In genomic region chrX:117711774-117712173, GRCh38 we compare ENCODE assay signal across 19 cellular contexts.
DNase-seq lines count a peak whose midpoint lies in the region; ATAC-seq, FAIRE-seq and TF ChIP-seq lines count a peak whose summit lies in the region.
"Had no signal": no experiment of that assay in that cellular context is flagged by ENCODE, and none has a peak within 500 bp of the region (broad histone marks: within the 10 kb centered on the region; RNA-seq: fewer than 3 reads in every experiment).

No MANE protein-coding gene starts in this region.

- no peak overlapping the region for H2AFZ ChIP-seq in SK-N-SH (ENCODE audit: low read depth)
- no peak overlapping the region for H2AFZ ChIP-seq in Karpas-422 (ENCODE audit: low read length)

- H3K9ac ChIP-seq in SK-N-SH (no peak overlapping the region), mesendoderm (ENCODE audit: low read length) (no peak overlapping the region), Karpas-422 (ENCODE audit: low read length) (no peak overlapping the region)

- ATAC-seq in A549: no peak
- ATAC-seq: HCT116, HepG2, PC-3, T-cell had no signal

- no peaks in the 10 kb centered on the region for H3K27me3 ChIP-seq in SK-N-SH (ENCODE audit: insufficient read depth)
- no peaks in the 10 kb centered on the region for H3K27me3 ChIP-seq in mesendoderm (ENCODE audit: insufficient read depth, low read length, poor library complexity)
- H3K27me3 ChIP-seq in Karpas-422 (ENCODE audit: low read length): no peaks in the 10 kb centered on the region

- H3K27ac ChIP-seq in A549 (no peak overlapping the region), SK-N-SH (ENCODE audit: low read depth in 2 of 2, low read length in 1 of 2) (peak overlapping the region in 1 of 2 experiments; percentile 83; a peak in 2 of 4 replicates), mesendoderm (ENCODE audit: low read depth, low read length) (no peak overlapping the region), Karpas-422 (ENCODE audit: low read length) (no peak overlapping the region)

- no peak overlapping the region for H3K4ac ChIP-seq in mesendoderm (ENCODE audit: low read depth, low read length)

- H3K4me1 ChIP-seq in A549 (no peaks in the 10 kb centered on the region), SK-N-SH (ENCODE audit: control insufficient read depth in 1 of 2, insufficient read depth in 2 of 2, low read depth in 1 of 2, low read length in 1 of 2) (peaks cover 0 to 4% of the 10 kb centered on the region in 2 experiments; a peak in 2 of 4 replicates), mesendoderm (ENCODE audit: control insufficient read depth, low read depth, low read length) (no peaks in the 10 kb centered on the region), Karpas-422 (ENCODE audit: low read length) (no peaks in the 10 kb centered on the region)

- no peak overlapping the region for H3K23ac ChIP-seq in mesendoderm (ENCODE audit: low read length)

- H3K4me3 ChIP-seq in A549: no peak overlapping the region
- H3K4me3 ChIP-seq in SK-N-SH (ENCODE audit: low read depth in 2 of 2, low read length in 1 of 2): no peak overlapping the region
- no peak overlapping the region for H3K4me3 ChIP-seq in mesendoderm (ENCODE audit: low read length)
- H3K4me3 ChIP-seq in Karpas-422 (ENCODE audit: low read length): no peak overlapping the region

- WGBS in A549 (ENCODE audit: missing lambda C conversion rate): 0% methylated on average over 1 of the region's 1 CpG
- 6% methylated on average over 1 of the region's 1 CpG for WGBS in SK-N-SH (ENCODE audit: low lambda C conversion rate)
- WGBS in mesendoderm (ENCODE audit: extremely low coverage, insufficient coverage, low lambda C conversion rate): no CpG with 5 or more reads among the region's 1 CpG

- DNase-seq in A549 (ENCODE audit: low read depth in 1 of 2, low spot score in 1 of 2) (no peak), Ammon's horn (ENCODE audit: low spot score) (peak; percentile 4), SK-N-SH (peak; percentile 48), mesendoderm (peak; percentile 0), Karpas-422 (no peak), ureter (ENCODE audit: low spot score) (no peak)
- no peak for DNase-seq in activated CD4-positive, CD25-positive, alpha-beta regulatory T cell (lab: John Stamatoyannopoulos, UW)
- DNase-seq: DMS153; DND-41; Kasumi-1; NCI-H2029 treated with DMSO at 0.1 percent for 48 hours; NCI-H446 treated with DMSO at 0.1 percent for 48 hours; NCI-H69; NK-92 treated with Interleukin-12 subunit alpha and Interleukin-12 subunit beta, amount 100 ng/mL, for 24 hours; PC-3; T-cell had no signal

- POLR2A ChIA-PET in A549 (lab: Yijun Ruan, JAX): no interaction called here
- POLR2A ChIA-PET in SK-N-SH (lab: Yijun Ruan, JAX): no interaction called here

- H3F3A ChIP-seq in SK-N-SH (replicated peaks; ENCODE audit: insufficient read depth): no peaks in the 10 kb centered on the region

- H4K5ac ChIP-seq in mesendoderm (ENCODE audit: low read length): no peak overlapping the region

- no peak overlapping the region for H2BK5ac ChIP-seq in mesendoderm (ENCODE audit: low read length)

- H3K36me3 ChIP-seq in SK-N-SH (replicated peaks in 1 of 2; ENCODE audit: control insufficient read depth in 1 of 2, insufficient read depth in 2 of 2, low read length in 1 of 2) (no peaks in the 10 kb centered on the region), mesendoderm (ENCODE audit: control insufficient read depth, insufficient read depth, low read length) (no peaks in the 10 kb centered on the region), Karpas-422 (ENCODE audit: insufficient read depth, low read length) (no peaks in the 10 kb centered on the region)

- H3K9me2 ChIP-seq in SK-N-SH: no peaks in the 10 kb centered on the region
- no peaks in the 10 kb centered on the region for H3K9me2 ChIP-seq in Karpas-422 (replicated peaks; ENCODE audit: insufficient read depth, low read length)

- no peak overlapping the region for H2AK5ac ChIP-seq in mesendoderm (ENCODE audit: low read length)

- H3K9me3 ChIP-seq in A549 (no peaks in the 10 kb centered on the region), SK-N-SH (no peaks in the 10 kb centered on the region), Karpas-422 (ENCODE audit: low read length) (no peaks in the 10 kb centered on the region)

- H2BK120ac ChIP-seq in mesendoderm (ENCODE audit: low read depth, low read length): no peak overlapping the region

- TF ChIP-seq EP300 in A549 (IDR thresholded peaks at IDR 0.05) (no peak), SK-N-SH (IDR thresholded peaks at IDR 0.05; ENCODE audit: borderline replicate concordance in 1 of 2, low read depth in 1 of 2, low read length in 1 of 2) (peak in 1 of 2 experiments; percentile 71; a peak in 1 of 4 replicates)

- H4K20me1 ChIP-seq in SK-N-SH (ENCODE audit: insufficient read depth) (no peaks in the 10 kb centered on the region), Karpas-422 (ENCODE audit: insufficient read depth, low read depth, low read length) (no peaks in the 10 kb centered on the region)

- no peak for TF ChIP-seq CTCF in A549 (IDR thresholded peaks at IDR 0.05)
- no peak for TF ChIP-seq CTCF in SK-N-SH (IDR thresholded peaks at IDR 0.05)

- no peak overlapping the region for H3K56ac ChIP-seq in mesendoderm (ENCODE audit: low read length)

- H4K8ac ChIP-seq in mesendoderm (ENCODE audit: low read depth, low read length): no peak overlapping the region

- peak; percentile 56 for FAIRE-seq in A549 (lab: Jason Lieb, UNC)
- FAIRE-seq: GM19239, HepG2 had no signal

- no peak overlapping the region for H2BK15ac ChIP-seq in mesendoderm (replicated peaks; ENCODE audit: low read depth)

- H3K4me2 ChIP-seq in A549: no peak overlapping the region
- H3K4me2 ChIP-seq in SK-N-SH: no peak overlapping the region
- H3K4me2 ChIP-seq in mesendoderm (ENCODE audit: low read length): no peak overlapping the region
- H3K4me2 ChIP-seq in Karpas-422 (ENCODE audit: low read depth, low read length, poor library complexity, severe bottlenecking): no peak overlapping the region

- H3K18ac ChIP-seq in mesendoderm (ENCODE audit: low read length): no peak overlapping the region

- CTCF ChIA-PET in A549 (lab: Yijun Ruan, JAX): interaction anchor here (0.6 kb wide), 1 partner anchor 1405 kb away, joined by 5 read pairs; no protein-coding TSS in a partner anchor
- CTCF ChIA-PET in SK-N-SH (lab: Yijun Ruan, JAX): interaction anchor here (1.2 kb wide), 1 partner anchor 30 kb away, joined by 3 read pairs; no protein-coding TSS in a partner anchor

- H3K79me1 ChIP-seq in mesendoderm (ENCODE audit: low read length): no peaks in the 10 kb centered on the region

- no peak for TF ChIP-seq RAD21 in A549 (conservative IDR thresholded peaks at IDR 0.05 in 1 of 2, IDR thresholded peaks at IDR 0.05 in 1 of 2)
- TF ChIP-seq RAD21 in SK-N-SH (IDR thresholded peaks at IDR 0.05; ENCODE audit: low read length): peak; percentile 10; the same call in 1 of the 2 replicates

- no peak for TF ChIP-seq POLR2A in A549 (IDR thresholded peaks at IDR 0.05; ENCODE audit: low read length)

- H3K79me2 ChIP-seq in SK-N-SH (ENCODE audit: insufficient read depth) (no peaks in the 10 kb centered on the region), mesendoderm (ENCODE audit: control insufficient read depth, insufficient read depth, low read length) (no peaks in the 10 kb centered on the region), Karpas-422 (ENCODE audit: low read length) (no peaks in the 10 kb centered on the region)

TF ChIP-seq in A549, 52 proteins besides CTCF, POLR2A, EP300 and RAD21 (continues in another document):
- TF ChIP-seq RCOR1 (IDR thresholded peaks at IDR 0.05; ENCODE audit: low read depth, low read length) (no peak), HEYL (CRISPR knock-in tag; IDR thresholded peaks at IDR 0.05) (no peak), ESRRA (IDR thresholded peaks at IDR 0.05; ENCODE audit: borderline replicate concordance, low read length) (no peak), CBX8 (IDR thresholded peaks at IDR 0.05) (no peak), ZC3H11A (IDR thresholded peaks at IDR 0.05) (no peak)

TF ChIP-seq in SK-N-SH, 30 proteins besides CTCF, POLR2A, EP300 and RAD21:
- TF ChIP-seq MEF2A (IDR thresholded peaks at IDR 0.05; ENCODE audit: borderline replicate concordance, low read depth) (no peak), GABPA (IDR thresholded peaks at IDR 0.05; ENCODE audit: low read depth) (no peak), GATA2 (CRISPR knock-in tag; IDR thresholded peaks at IDR 0.05) (peak; percentile 66), MXI1 (IDR thresholded peaks at IDR 0.05; ENCODE audit: low read depth, low read length) (peak; percentile 60), SMC3 (IDR thresholded peaks at IDR 0.05; ENCODE audit: low read depth, low read length) (no peak), RCOR1 (IDR thresholded peaks at IDR 0.05; ENCODE audit: low read length) (peak; percentile 43; the same call in 1 of the 2 replicates), YY1 (IDR thresholded peaks at IDR 0.05; ENCODE audit: low read depth) (no peak), MAX (IDR thresholded peaks at IDR 0.05; ENCODE audit: low read depth) (no peak), NRF1 (IDR thresholded peaks at IDR 0.05; ENCODE audit: low read depth, low read length) (no peak), USF2 (IDR thresholded peaks at IDR 0.05; ENCODE audit: borderline replicate concordance, low read depth, low read length) (no peak)

Comparison
In these comparisons a context has a peak if more than half of its experiments do, and no peak if none do; other contexts are left out.
1. DNase-seq: peak in Ammon's horn (single experiment), SK-N-SH (single experiment) and mesendoderm (single experiment); none in A549 (0 of 2), activated CD4-positive, CD25-positive, alpha-beta regulatory T cell (0 of 4), Karpas-422 (single experiment) and ureter (single experiment).
2. Of the 12 proteins assayed by ChIP-seq in both A549 and SK-N-SH: peak only in A549: none; only in SK-N-SH: RAD21 and RCOR1; in both: none; in neither: 9; mixed calls (peak in some experiments, not most) for 1.